ENCODE assay signal across 1 cellular context in the genomic region with DNA sequence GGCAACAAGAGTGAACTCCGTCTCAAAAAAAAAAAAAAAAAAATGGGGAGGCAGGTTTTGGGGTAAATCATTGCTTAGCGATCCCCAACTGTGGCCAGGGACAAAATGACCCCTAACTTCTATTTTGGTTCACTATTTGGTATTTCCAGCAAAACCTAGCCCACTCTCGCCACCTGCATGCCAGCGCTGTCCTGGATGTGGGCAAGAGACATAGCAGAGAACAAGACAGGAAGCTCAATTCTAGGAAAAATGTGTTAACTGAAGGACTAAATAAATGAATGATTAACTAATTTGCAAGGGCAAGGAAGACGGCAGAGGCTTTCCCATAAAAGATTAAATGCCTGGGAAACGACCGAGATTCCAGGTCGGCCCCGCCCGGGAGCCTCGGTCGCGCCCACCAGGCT.
TF ChIP-seq lines count a peak whose summit lies in the region.

No MANE protein-coding gene starts in this region.

TF ChIP-seq in H1, 55 proteins besides CTCF, POLR2A, EP300 and RAD21:
- TF ChIP-seq TBP (IDR thresholded peaks at IDR 0.05; ENCODE audit: low read depth, low read length) (no peak), CBX5 (IDR thresholded peaks at IDR 0.05; ENCODE audit: low read depth, low read length) (no peak), SIN3A (conservative IDR thresholded peaks at IDR 0.05 in 1 of 2, IDR thresholded peaks at IDR 0.05 in 1 of 2; ENCODE audit: low read depth in 1 of 2, low read length in 2 of 2) (no peak), BCL11A (IDR thresholded peaks at IDR 0.05; ENCODE audit: low read depth in 2 of 2, low read length in 2 of 2) (no peak), BACH1 (IDR thresholded peaks at IDR 0.05; ENCODE audit: low read length) (no peak), FOSL1 (IDR thresholded peaks at IDR 0.05; ENCODE audit: insufficient read depth, low read depth, low read length) (no peak), E2F6 (IDR thresholded peaks at IDR 0.05) (no peak), EGR1 (IDR thresholded peaks at IDR 0.05; ENCODE audit: borderline replicate concordance, low read depth, low read length) (no peak), TAF7 (optimal IDR thresholded peaks at IDR 0.05; ENCODE audit: borderline replicate concordance, low read depth, low read length) (no peak), SRF (IDR thresholded peaks at IDR 0.05; ENCODE audit: low read depth, low read length) (no peak), GABPA (IDR thresholded peaks at IDR 0.05; ENCODE audit: borderline replicate concordance, insufficient read depth, low read length) (no peak)
- TF ChIP-seq, protein P1, sequence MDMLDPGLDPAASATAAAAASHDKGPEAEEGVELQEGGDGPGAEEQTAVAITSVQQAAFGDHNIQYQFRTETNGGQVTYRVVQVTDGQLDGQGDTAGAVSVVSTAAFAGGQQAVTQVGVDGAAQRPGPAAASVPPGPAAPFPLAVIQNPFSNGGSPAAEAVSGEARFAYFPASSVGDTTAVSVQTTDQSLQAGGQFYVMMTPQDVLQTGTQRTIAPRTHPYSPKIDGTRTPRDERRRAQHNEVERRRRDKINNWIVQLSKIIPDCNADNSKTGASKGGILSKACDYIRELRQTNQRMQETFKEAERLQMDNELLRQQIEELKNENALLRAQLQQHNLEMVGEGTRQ (IDR thresholded peaks at IDR 0.05; ENCODE audit: low read length) = no peak
